In genomic region chr16:54280751-54281150, GRCh38 we compare ENCODE assay signal across 15 cellular contexts. TPM values are rescaled to one million over a fixed set of nuclear protein-coding genes. Genes with fewer than 3 reads are reported as not detected.
DNase-seq lines count a peak whose midpoint lies in the region; ATAC-seq and TF ChIP-seq lines count a peak whose summit lies in the region.
"Had no signal": no experiment of that assay in that cellular context is flagged by ENCODE, and none has a peak within 500 bp of the region (broad histone marks: within the 10 kb centered on the region; RNA-seq: fewer than 3 reads in every experiment).

No MANE protein-coding gene starts in this region.

- no peaks in the 10 kb centered on the region for H3K36me3 Mint-ChIP-seq in CD8-positive, alpha-beta T cell
- H3K36me3 Mint-ChIP-seq: stimulated activated memory B cell treated with anti-CD40 and anti-IgM and Interleukin-4, amounts not matched to agents 10 μg/mL and 1 μg/mL and 100 μg/mL, for 72 hours had no signal

- CTCF ChIA-PET in HCT116 (lab: Charles Lee), result interaction anchor here (1.2 kb wide), 1 partner anchor 14 kb away, joined by 3 read pairs; no protein-coding TSS in a partner anchor
- CTCF ChIA-PET in CD8-positive, alpha-beta T cell (lab: Charles Lee), result no interaction called here

- TF ChIP-seq CTCF in HCT116 (IDR thresholded peaks at IDR 0.05 in 2 of 3, conservative IDR thresholded peaks at IDR 0.05 in 1 of 3; ENCODE audit: borderline replicate concordance in 1 of 3, insufficient read depth in 1 of 3, low read depth in 2 of 3, low read length in 2 of 3) (no peak), lower lobe of right lung (IDR thresholded peaks at IDR 0.05) (no peak)
- no peak for TF ChIP-seq CTCF in CD8-positive, alpha-beta T cell (IDR thresholded peaks at IDR 0.05)

- no peaks in the 10 kb centered on the region for H3K79me2 ChIP-seq in HCT116 (ENCODE audit: insufficient read depth, low read length)

- no peak overlapping the region for H3K4me3 Mint-ChIP-seq in CD8-positive, alpha-beta T cell
- H3K4me3 Mint-ChIP-seq: activated CD8-positive, alpha-beta memory T cell treated with anti-CD3 and anti-CD28 coated beads, Interleukin-2, amount 10 ng/mL, durations not matched to agents 7 days and 5 days; stimulated activated memory B cell treated with anti-CD40 and anti-IgM and Interleukin-4, amounts not matched to agents 10 μg/mL and 1 μg/mL and 100 μg/mL, for 72 hours had no signal

- ATAC-seq in HCT116 (peak; percentile 52; the same call in 1 of the 2 replicates), lower lobe of right lung (no peak), HG03159 (IDR thresholded peaks at IDR 0.05; ENCODE audit: unreplicated experiment) (no peak)
- no peak for ATAC-seq in CD8-positive, alpha-beta T cell
- ATAC-seq: activated CD8-positive, alpha-beta memory T cell treated with anti-CD3 and anti-CD28 coated beads, Interleukin-2, amount 10 ng/mL, durations not matched to agents 7 days and 5 days; stimulated activated memory B cell treated with anti-CD40 and anti-IgM and Interleukin-4, amounts not matched to agents 10 μg/mL and 1 μg/mL and 100 μg/mL, for 72 hours had no signal

- peak overlapping the region; percentile 41 for H3K4me2 ChIP-seq in HCT116 (ENCODE audit: low read length)
- H3K4me2 ChIP-seq: BLaER1 treated with 17β-estradiol and CSF1 and Interleukin-3, amounts not matched to agents 10 nM and 100 nM had no signal

- no peak overlapping the region for H3K4me3 ChIP-seq in HCT116 (replicated peaks in 1 of 2; ENCODE audit: low read depth in 1 of 2, low read length in 2 of 2)
- H3K4me3 ChIP-seq in adipocyte (ENCODE audit: low read length), result no peak overlapping the region
- H3K4me3 ChIP-seq in lower lobe of right lung, result no peak overlapping the region
- H3K4me3 ChIP-seq in CD8-positive, alpha-beta T cell (ENCODE audit: low read depth, low read length), result no peak overlapping the region
- H3K4me3 ChIP-seq: BLaER1 treated with 17β-estradiol and CSF1 and Interleukin-3, amounts not matched to agents 10 nM and 100 nM; Peyer's patch had no signal

- no peaks in the 10 kb centered on the region for H3K9me3 Mint-ChIP-seq in CD8-positive, alpha-beta T cell
- H3K9me3 Mint-ChIP-seq: stimulated activated memory B cell treated with anti-CD40 and anti-IgM and Interleukin-4, amounts not matched to agents 10 μg/mL and 1 μg/mL and 100 μg/mL, for 72 hours had no signal

- H3K9ac ChIP-seq in HCT116 (ENCODE audit: low read length), result no peak overlapping the region
- H3K9ac ChIP-seq in adipocyte (ENCODE audit: low read length), result no peak overlapping the region
- H3K9ac ChIP-seq: BLaER1 treated with 17β-estradiol and CSF1 and Interleukin-3, amounts not matched to agents 10 nM and 100 nM had no signal

- H3K27me3 Mint-ChIP-seq in CD8-positive, alpha-beta T cell (ENCODE audit: low read depth), result peaks cover 41% of the 10 kb centered on the region

- no peak for TF ChIP-seq RAD21 in HCT116 (IDR thresholded peaks at IDR 0.05; ENCODE audit: low read depth)

- no peaks in the 10 kb centered on the region for H3K9me3 ChIP-seq in HCT116 (ENCODE audit: control insufficient read depth in 1 of 2, insufficient read depth in 1 of 2, low read depth in 1 of 2, low read length in 2 of 2)
- no peaks in the 10 kb centered on the region for H3K9me3 ChIP-seq in adipocyte (ENCODE audit: control insufficient read depth, low read length)
- H3K9me3 ChIP-seq in lower lobe of right lung, result no peaks in the 10 kb centered on the region
- H3K9me3 ChIP-seq in CD8-positive, alpha-beta T cell (ENCODE audit: low read length), result no peaks in the 10 kb centered on the region
- H3K9me3 ChIP-seq: Peyer's patch had no signal

- H2AFZ ChIP-seq in HCT116 (ENCODE audit: low read depth, low read length, poor library complexity, severe bottlenecking), result peak overlapping the region; percentile 68

- no peak for TF ChIP-seq POLR2A in HCT116 (IDR thresholded peaks at IDR 0.05; ENCODE audit: borderline replicate concordance, extremely low read depth, insufficient read depth, insufficient read length)

- POLR2A ChIA-PET in HCT116 (lab: Charles Lee), result no interaction called here
- POLR2A ChIA-PET in CD8-positive, alpha-beta T cell (lab: Charles Lee), result no interaction called here

- H3K27ac ChIP-seq in HCT116 (ENCODE audit: low read depth, low read length) (no peak overlapping the region), lower lobe of right lung (peak overlapping the region; percentile 73)
- no peak overlapping the region for H3K27ac ChIP-seq in CD8-positive, alpha-beta T cell (ENCODE audit: low read depth, low read length)
- H3K27ac ChIP-seq: BLaER1 treated with 17β-estradiol and CSF1 and Interleukin-3, amounts not matched to agents 10 nM and 100 nM; Peyer's patch had no signal

- H3K36me3 ChIP-seq in HCT116 (ENCODE audit: control insufficient read depth in 1 of 2, insufficient read depth in 2 of 2, low read length in 2 of 2) (no peaks in the 10 kb centered on the region), adipocyte (ENCODE audit: control insufficient read depth, insufficient read depth, low read length, severe bottlenecking) (no peaks in the 10 kb centered on the region), lower lobe of right lung (no peaks in the 10 kb centered on the region)
- no peaks in the 10 kb centered on the region for H3K36me3 ChIP-seq in CD8-positive, alpha-beta T cell (ENCODE audit: insufficient read depth, low read length)
- H3K36me3 ChIP-seq: BLaER1 treated with 17β-estradiol and CSF1 and Interleukin-3, amounts not matched to agents 10 nM and 100 nM; Peyer's patch had no signal

- H3K9me2 ChIP-seq in HCT116 (ENCODE audit: insufficient read depth), result no peaks in the 10 kb centered on the region

- no peaks in the 10 kb centered on the region for H4K20me1 ChIP-seq in HCT116 (ENCODE audit: insufficient read depth)

- H3K27me3 ChIP-seq in HCT116 (ENCODE audit: insufficient read depth, low read length), result no peaks in the 10 kb centered on the region
- H3K27me3 ChIP-seq in adipocyte (replicated peaks; ENCODE audit: control insufficient read depth, insufficient read depth, low read length), result no peaks in the 10 kb centered on the region
- H3K27me3 ChIP-seq in lower lobe of right lung (ENCODE audit: low read depth), result peaks cover 53% of the 10 kb centered on the region
- no peaks in the 10 kb centered on the region for H3K27me3 ChIP-seq in CD8-positive, alpha-beta T cell (ENCODE audit: insufficient read depth, low read length)

- RAD21 ChIA-PET in HCT116 (lab: Charles Lee; ENCODE audit: low non-redundant PET in 1 of 2, low total read pairs in 2 of 2, uncharacterized antibody in 2 of 2, unreplicated experiment in 2 of 2), result no interaction called here

- no peak overlapping the region for H3K27ac Mint-ChIP-seq in CD8-positive, alpha-beta T cell
- H3K27ac Mint-ChIP-seq: activated CD8-positive, alpha-beta memory T cell treated with anti-CD3 and anti-CD28 coated beads, Interleukin-2, amount 10 ng/mL, durations not matched to agents 7 days and 5 days; stimulated activated memory B cell treated with anti-CD40 and anti-IgM and Interleukin-4, amounts not matched to agents 10 μg/mL and 1 μg/mL and 100 μg/mL, for 72 hours had no signal

- DNase-seq in AG08395 (ENCODE audit: low spot score) (peak; percentile 41), HCT116 (ENCODE audit: low read depth, low spot score) (peak; percentile 13), adipocyte (ENCODE audit: low read depth) (peak; percentile 20), lower lobe of right lung (no peak), OCI-M2 (lab: John Stamatoyannopoulos, UW; ENCODE audit: unreplicated experiment) (no peak)
- no peak for DNase-seq in CD8-positive, alpha-beta T cell
- DNase-seq in NK-92 treated with Interleukin-12 subunit alpha and Interleukin-12 subunit beta, amount 100 ng/mL, for 24 hours (lab: John Stamatoyannopoulos, UW), result no peak
- DNase-seq: activated CD8-positive, alpha-beta memory T cell treated with anti-CD3 and anti-CD28 coated beads, Interleukin-2, amount 10 ng/mL, durations not matched to agents 7 days and 5 days; foreskin melanocyte; IMR-90; stimulated activated CD4-positive, alpha-beta T cell treated with anti-CD3 and anti-CD28 coated beads, Interleukin-4, amount 100 ng/mL, for 1 hour had no signal

- no TSS peak for BruUV-seq in HCT116 (replicated peaks; lab: Mats Ljungman, UMichigan)

- H3K4me1 Mint-ChIP-seq in CD8-positive, alpha-beta T cell (ENCODE audit: low read depth), result peaks cover 21% of the 10 kb centered on the region

- intact Hi-C loops in HCT116 (cut with micrococcal nuclease) (loop anchor here (5.0 to 10.0 kb wide), 6 partner anchors 386 to 977 kb away; no protein-coding TSS in a partner anchor), lower lobe of right lung (cut with DNase I) (no loop called here)
- intact Hi-C loops in CD8-positive, alpha-beta T cell (cut with DNase I, micrococcal nuclease), result no loop called here

- H3K4me1 ChIP-seq in HCT116 (ENCODE audit: control insufficient read depth in 1 of 2, insufficient read depth in 2 of 2, low read length in 2 of 2), result peaks cover 0 to 17% of the 10 kb centered on the region in 2 experiments; a peak in 2 of 4 replicates
- H3K4me1 ChIP-seq in adipocyte (ENCODE audit: control insufficient read depth, insufficient read depth, low read length), result no peaks in the 10 kb centered on the region
- H3K4me1 ChIP-seq in lower lobe of right lung, result peaks cover 28% of the 10 kb centered on the region
- no peaks in the 10 kb centered on the region for H3K4me1 ChIP-seq in CD8-positive, alpha-beta T cell (ENCODE audit: insufficient read depth, low read length)

TF ChIP-seq in HCT116, 20 proteins besides CTCF, POLR2A, EP300 and RAD21:
- no peak for TF ChIP-seq CEBPB (IDR thresholded peaks at IDR 0.05; ENCODE audit: low read depth)
TF ChIP-seq in HCT116: peak in this region for 0.

RNA-seq across cellular contexts. Expression of gene IRX3, which starts 5.8 kb away (rescaled TPM):
- 2.0 TPM for total RNA-seq in HCT116 (2021; ENCODE audit: unreplicated experiment)
- polyA plus RNA-seq in HCT116 (2012), result 0.89 and 1.1 TPM in 2 replicates
- 108 TPM for total RNA-seq in lower lobe of right lung
- not detected for total RNA-seq in CD8-positive, alpha-beta T cell
- total RNA-seq: IMR-90, Peyer's patch had no signal
- polyA plus RNA-seq: IMR-90 had no signal

Comparison
In these comparisons a context has a peak if more than half of its experiments do, and no peak if none do; other contexts are left out.
1. DNase-seq: peak in AG08395 (single experiment), HCT116 (single experiment) and adipocyte (single experiment); none in lower lobe of right lung (single experiment), OCI-M2 (single experiment), CD8-positive, alpha-beta T cell (0 of 7) and NK-92 treated with Interleukin-12 subunit alpha and Interleukin-12 subunit beta, amount 100 ng/mL, for 24 hours (single experiment).
2. RNA of gene IRX3, which starts 5.8 kb away (total RNA-seq): 108 TPM in lower lobe of right lung (single experiment); 2.0 TPM in HCT116 (single experiment) and not detected in CD8-positive, alpha-beta T cell; every median in the first group is over 10 times any median in the second.